8 cellular contexts compared by ENCODE assay signal in genomic region chr1:173715538-173715844, GRCh38. TPM values are rescaled to one million over a fixed set of nuclear protein-coding genes. Genes with fewer than 3 reads are reported as not detected.
DNase-seq lines count a peak whose midpoint lies in the region; ATAC-seq and TF ChIP-seq lines count a peak whose summit lies in the region.

No MANE protein-coding gene starts in this region.

- peak overlapping the region; percentile 87 for H3K4me2 ChIP-seq in KMS-11

- H3K36me3 Mint-ChIP-seq in natural killer cell treated with Interleukin-12 subunit alpha and Interleukin-12 subunit beta and Interleukin-15 and Interleukin-18, amount 100 ng/mL, for 72 hours = peaks cover 4% of the 10 kb centered on the region

- H3K4me3 ChIP-seq in KMS-11 (IDR thresholded peaks at IDR 0.05; ENCODE audit: insufficient read depth, low read depth, low read length) (peak overlapping the region; percentile 98), colonic mucosa (peak overlapping the region; percentile 70)

- no peaks in the 10 kb centered on the region for H3K9me3 ChIP-seq in colonic mucosa

- H3K27me3 ChIP-seq in KMS-11 (ENCODE audit: insufficient read depth, low read depth) (no peaks in the 10 kb centered on the region), colonic mucosa (no peaks in the 10 kb centered on the region)

- H3K9ac ChIP-seq in KMS-11 (peak overlapping the region; percentile 58), colonic mucosa (ENCODE audit: low read depth in 2 of 2, low read length in 2 of 2) (peak overlapping the region; percentile 72 to 97)

- H3K27ac ChIP-seq in C4-2B = peak overlapping the region; percentile 89
- peak overlapping the region; percentile 67 for H3K27ac ChIP-seq in KMS-11
- H3K27ac ChIP-seq in colonic mucosa = peak overlapping the region; percentile 93

- H3K4me1 ChIP-seq in KMS-11 (ENCODE audit: low read depth, poor library complexity, severe bottlenecking) (peaks cover 27% of the 10 kb centered on the region), colonic mucosa (no peaks in the 10 kb centered on the region)

- peaks cover 15 to 28% of the 10 kb centered on the region in 2 donors for H3K4me1 Mint-ChIP-seq in natural killer cell treated with Interleukin-12 subunit alpha and Interleukin-12 subunit beta and Interleukin-15 and Interleukin-18, amount 100 ng/mL, for 72 hours (ENCODE audit: low read depth in 2 of 2)

- H3K9me3 Mint-ChIP-seq in natural killer cell treated with Interleukin-12 subunit alpha and Interleukin-12 subunit beta and Interleukin-15 and Interleukin-18, amount 100 ng/mL, for 72 hours = no peaks in the 10 kb centered on the region

- peaks cover 32% of the 10 kb centered on the region for H3K79me2 ChIP-seq in KMS-11 (ENCODE audit: insufficient read depth, low read depth)

- ATAC-seq in natural killer cell treated with Interleukin-12 subunit alpha and Interleukin-12 subunit beta and Interleukin-15 and Interleukin-18, amount 100 ng/mL, for 72 hours = no peak
- ATAC-seq in HG02678 (IDR thresholded peaks at IDR 0.05; ENCODE audit: unreplicated experiment) = no peak

- TF ChIP-seq CTCF in C4-2B (conservative IDR thresholded peaks at IDR 0.05) = no peak
- no peak for TF ChIP-seq CTCF in KMS-11 (conservative IDR thresholded peaks at IDR 0.05; ENCODE audit: low read depth, low read length)
- no peak for TF ChIP-seq CTCF in colonic mucosa (IDR thresholded peaks at IDR 0.05)

- peak overlapping the region; percentile 89 to 90 for H3K27ac Mint-ChIP-seq in natural killer cell treated with Interleukin-12 subunit alpha and Interleukin-12 subunit beta and Interleukin-15 and Interleukin-18, amount 100 ng/mL, for 72 hours

- DNase-seq in colonic mucosa (no peak), mucosa of gallbladder (ENCODE audit: low spot score) (no peak), ureter (ENCODE audit: low spot score) (no peak)
- DNase-seq in natural killer cell treated with Interleukin-12 subunit alpha and Interleukin-12 subunit beta and Interleukin-15 and Interleukin-18, amount 100 ng/mL, for 72 hours (ENCODE audit: low spot score) = no peak
- no peak for DNase-seq in activated CD4-positive, alpha-beta T cell treated with anti-CD3 and anti-CD28 coated beads, Interleukin-2, amount 50 U/mL, for 1 hour

- intact Hi-C loops in colonic mucosa (cut with DNase I) = no loop called here

- no peaks in the 10 kb centered on the region for H4K20me1 ChIP-seq in KMS-11 (ENCODE audit: insufficient read depth)

- H3K4me3 Mint-ChIP-seq in natural killer cell treated with Interleukin-12 subunit alpha and Interleukin-12 subunit beta and Interleukin-15 and Interleukin-18, amount 100 ng/mL, for 72 hours = peak overlapping the region; percentile 93

- no peaks in the 10 kb centered on the region for H3K36me3 ChIP-seq in KMS-11 (ENCODE audit: insufficient read depth)
- no peaks in the 10 kb centered on the region for H3K36me3 ChIP-seq in colonic mucosa

- H3K27me3 Mint-ChIP-seq in natural killer cell treated with Interleukin-12 subunit alpha and Interleukin-12 subunit beta and Interleukin-15 and Interleukin-18, amount 100 ng/mL, for 72 hours = peaks cover 13 to 19% of the 10 kb centered on the region in 2 donors

- H2AFZ ChIP-seq in KMS-11 (ENCODE audit: low read depth) = peak overlapping the region; percentile 99

RNA-seq across cellular contexts. Expression of gene KLHL20, which starts 0.7 kb away (rescaled TPM):
- 10 to 100 TPM; 14.9 to 22.5 TPM for total RNA-seq in colonic mucosa
- 10 to 100 TPM; 23.6 to 32.5 TPM for total RNA-seq in natural killer cell treated with Interleukin-12 subunit alpha and Interleukin-12 subunit beta and Interleukin-15 and Interleukin-18, amount 100 ng/mL, for 72 hours
- total RNA-seq in mucosa of gallbladder = 19.6 TPM
- 28.8 TPM for total RNA-seq in ureter

RNA-seq across cellular contexts. Expression of gene ANKRD45, which starts 45.8 kb away (rescaled TPM):
- total RNA-seq in colonic mucosa (under 1 TPM; 0.49 to 0.96 TPM), mucosa of gallbladder (0.69 TPM), ureter (0.47 TPM)
- not detected for total RNA-seq in natural killer cell treated with Interleukin-12 subunit alpha and Interleukin-12 subunit beta and Interleukin-15 and Interleukin-18, amount 100 ng/mL, for 72 hours
